In genomic region chr1:167454304-167454928, GRCh38 we compare ENCODE assay signal across 8 cellular contexts.
DNase-seq lines count a peak whose midpoint lies in the region; ATAC-seq and TF ChIP-seq lines count a peak whose summit lies in the region.

No MANE protein-coding gene starts in this region.

- H3K9me3 Mint-ChIP-seq in GM23338 = no peaks in the 10 kb centered on the region

- H3K4me3 ChIP-seq in GM23338 (peak overlapping the region; percentile 89), OCI-LY1 (ENCODE audit: low read depth, low read length, poor library complexity, severe bottlenecking) (peak overlapping the region; percentile 68), osteoblast (ENCODE audit: insufficient read depth, low read length) (peak overlapping the region; percentile 79)
- H3K4me3 ChIP-seq in effector memory CD4-positive, alpha-beta T cell (ENCODE audit: insufficient read depth, low read depth, low read length, poor library complexity, severe bottlenecking) = peak overlapping the region; percentile 66

- no peak overlapping the region for H3K27ac ChIP-seq in GM23338 (ENCODE audit: low read depth)
- H3K27ac ChIP-seq in OCI-LY1 (ENCODE audit: low read depth, low read length, poor library complexity, severe bottlenecking) = no peak overlapping the region
- H3K27ac ChIP-seq in effector memory CD4-positive, alpha-beta T cell (ENCODE audit: insufficient read depth, low read length, poor library complexity, severe bottlenecking) = peak overlapping the region; percentile 99
- H3K27ac ChIP-seq in osteoblast (ENCODE audit: low read depth, low read length) = no peak overlapping the region

- peaks cover 25% of the 10 kb centered on the region for H3K4me1 Mint-ChIP-seq in GM23338

- H3K79me2 ChIP-seq in GM23338 (replicated peaks; ENCODE audit: insufficient read depth) = no peaks in the 10 kb centered on the region
- H3K79me2 ChIP-seq in OCI-LY1 (ENCODE audit: insufficient read depth, low read length) = no peaks in the 10 kb centered on the region
- no peaks in the 10 kb centered on the region for H3K79me2 ChIP-seq in osteoblast (ENCODE audit: insufficient read depth, low read length)

- peak overlapping the region; percentile 70 for H3K4me3 Mint-ChIP-seq in GM23338

- DNase-seq in GM23338 (ENCODE audit: low spot score) (peak; percentile 75), osteoblast (ENCODE audit: insufficient read length, low spot score, missing footprints) (no peak), left colon (no peak), NCI-H146 (lab: John Stamatoyannopoulos, UW) (no peak), OCI-M1 (lab: John Stamatoyannopoulos, UW) (no peak)
- peak in 1 of 3 donors; percentile 16 for DNase-seq in effector memory CD4-positive, alpha-beta T cell
- DNase-seq in central memory CD4-positive, alpha-beta T cell = no peak

- H3K4me1 ChIP-seq in GM23338 (ENCODE audit: insufficient read depth) (peaks cover 10% of the 10 kb centered on the region; the same call in 1 of the 2 replicates), OCI-LY1 (ENCODE audit: insufficient read depth, low read length, severe bottlenecking) (peaks cover 46% of the 10 kb centered on the region), osteoblast (ENCODE audit: insufficient read depth, low read length) (no peaks in the 10 kb centered on the region)
- H3K4me1 ChIP-seq in effector memory CD4-positive, alpha-beta T cell (ENCODE audit: control insufficient read depth, insufficient read depth, low read length, poor library complexity, severe bottlenecking) = peaks cover 58% of the 10 kb centered on the region

- H3F3A ChIP-seq in GM23338 (replicated peaks; ENCODE audit: low read depth) = peaks cover 2% of the 10 kb centered on the region; the same call in 1 of the 2 replicates
- 0 out of 2 replicates have a peak, but pooled peaks cover 7% of the 10 kb centered on the region for H3F3A ChIP-seq in OCI-LY1 (ENCODE audit: insufficient read depth, low read length)

- H3K4me2 ChIP-seq in GM23338 (peak overlapping the region; percentile 96), OCI-LY1 (ENCODE audit: low read length) (peak overlapping the region; percentile 90), osteoblast (ENCODE audit: insufficient read depth, low read length) (peak overlapping the region; percentile 91)

- peaks cover 31% of the 10 kb centered on the region for H3K27me3 Mint-ChIP-seq in GM23338 (ENCODE audit: insufficient read depth, low read depth, poor library complexity)

- intact Hi-C loops in left colon (cut with DNase I, micrococcal nuclease) = loop anchor here in 1 of 2 donors (10.0 kb wide), 1 partner anchor 80 kb away; no protein-coding TSS in a partner anchor

- H3K27ac Mint-ChIP-seq in GM23338 = no peak overlapping the region

- H3K9me3 ChIP-seq in OCI-LY1 (ENCODE audit: low read length) = no peaks in the 10 kb centered on the region
- no peaks in the 10 kb centered on the region for H3K9me3 ChIP-seq in effector memory CD4-positive, alpha-beta T cell (ENCODE audit: control insufficient read depth, low read length)
- H3K9me3 ChIP-seq in osteoblast (ENCODE audit: low read depth, low read length) = no peaks in the 10 kb centered on the region

- TF ChIP-seq CTCF in GM23338 (conservative IDR thresholded peaks at IDR 0.05; ENCODE audit: low read depth in 2 of 2) (no peak), OCI-LY1 (IDR thresholded peaks at IDR 0.05; ENCODE audit: low read length) (no peak), osteoblast (IDR thresholded peaks at IDR 0.05; ENCODE audit: extremely low read depth, low read depth, low read length) (no peak)

- H4K20me1 ChIP-seq in GM23338 (replicated peaks; ENCODE audit: insufficient read depth) (no peaks in the 10 kb centered on the region), OCI-LY1 (ENCODE audit: insufficient read depth, low read length) (no peaks in the 10 kb centered on the region), osteoblast (ENCODE audit: insufficient read depth, low read length) (no peaks in the 10 kb centered on the region)

- H3K9ac ChIP-seq in OCI-LY1 (ENCODE audit: low read length) = peak overlapping the region; percentile 71

- no peaks in the 10 kb centered on the region for H3K36me3 ChIP-seq in GM23338 (ENCODE audit: insufficient read depth)
- no peaks in the 10 kb centered on the region for H3K36me3 ChIP-seq in OCI-LY1 (ENCODE audit: insufficient read depth, low read length)
- peaks cover 4% of the 10 kb centered on the region for H3K36me3 ChIP-seq in effector memory CD4-positive, alpha-beta T cell (ENCODE audit: control insufficient read depth, insufficient read depth, low read length)
- H3K36me3 ChIP-seq in osteoblast (ENCODE audit: insufficient read depth, low read length) = no peaks in the 10 kb centered on the region

- peaks cover 49% of the 10 kb centered on the region for H3K27me3 ChIP-seq in GM23338 (ENCODE audit: insufficient read depth)
- H3K27me3 ChIP-seq in OCI-LY1 (ENCODE audit: insufficient read depth, low read length) = no peaks in the 10 kb centered on the region
- no peaks in the 10 kb centered on the region for H3K27me3 ChIP-seq in effector memory CD4-positive, alpha-beta T cell (replicated peaks; ENCODE audit: control insufficient read depth, insufficient read depth, low read length, poor library complexity, severe bottlenecking)
- H3K27me3 ChIP-seq in osteoblast (ENCODE audit: insufficient read depth, low read length) = no peaks in the 10 kb centered on the region

- H2AFZ ChIP-seq in GM23338 = peak overlapping the region; percentile 99
- no peak overlapping the region for H2AFZ ChIP-seq in OCI-LY1 (ENCODE audit: low read length)
- H2AFZ ChIP-seq in osteoblast (ENCODE audit: low read length) = peak overlapping the region; percentile 85

- ATAC-seq in GM23338 (peak; percentile 4; the same call in 2 of the 3 replicates), left colon (no peak)

- no peaks in the 10 kb centered on the region for H3K9me2 ChIP-seq in GM23338 (ENCODE audit: insufficient read depth)
- no peaks in the 10 kb centered on the region for H3K9me2 ChIP-seq in OCI-LY1 (ENCODE audit: low read depth, low read length)

- no peaks in the 10 kb centered on the region for H3K36me3 Mint-ChIP-seq in GM23338 (ENCODE audit: low read depth)

TF ChIP-seq in GM23338, 12 proteins besides CTCF, POLR2A, EP300 and RAD21 (continues in another document):
- no peak for TF ChIP-seq ZNF114 (CRISPR knock-in tag; IDR thresholded peaks at IDR 0.05)
- no peak for TF ChIP-seq JUNB (IDR thresholded peaks at IDR 0.05; ENCODE audit: unreplicated experiment)
- TF ChIP-seq, protein P1, sequence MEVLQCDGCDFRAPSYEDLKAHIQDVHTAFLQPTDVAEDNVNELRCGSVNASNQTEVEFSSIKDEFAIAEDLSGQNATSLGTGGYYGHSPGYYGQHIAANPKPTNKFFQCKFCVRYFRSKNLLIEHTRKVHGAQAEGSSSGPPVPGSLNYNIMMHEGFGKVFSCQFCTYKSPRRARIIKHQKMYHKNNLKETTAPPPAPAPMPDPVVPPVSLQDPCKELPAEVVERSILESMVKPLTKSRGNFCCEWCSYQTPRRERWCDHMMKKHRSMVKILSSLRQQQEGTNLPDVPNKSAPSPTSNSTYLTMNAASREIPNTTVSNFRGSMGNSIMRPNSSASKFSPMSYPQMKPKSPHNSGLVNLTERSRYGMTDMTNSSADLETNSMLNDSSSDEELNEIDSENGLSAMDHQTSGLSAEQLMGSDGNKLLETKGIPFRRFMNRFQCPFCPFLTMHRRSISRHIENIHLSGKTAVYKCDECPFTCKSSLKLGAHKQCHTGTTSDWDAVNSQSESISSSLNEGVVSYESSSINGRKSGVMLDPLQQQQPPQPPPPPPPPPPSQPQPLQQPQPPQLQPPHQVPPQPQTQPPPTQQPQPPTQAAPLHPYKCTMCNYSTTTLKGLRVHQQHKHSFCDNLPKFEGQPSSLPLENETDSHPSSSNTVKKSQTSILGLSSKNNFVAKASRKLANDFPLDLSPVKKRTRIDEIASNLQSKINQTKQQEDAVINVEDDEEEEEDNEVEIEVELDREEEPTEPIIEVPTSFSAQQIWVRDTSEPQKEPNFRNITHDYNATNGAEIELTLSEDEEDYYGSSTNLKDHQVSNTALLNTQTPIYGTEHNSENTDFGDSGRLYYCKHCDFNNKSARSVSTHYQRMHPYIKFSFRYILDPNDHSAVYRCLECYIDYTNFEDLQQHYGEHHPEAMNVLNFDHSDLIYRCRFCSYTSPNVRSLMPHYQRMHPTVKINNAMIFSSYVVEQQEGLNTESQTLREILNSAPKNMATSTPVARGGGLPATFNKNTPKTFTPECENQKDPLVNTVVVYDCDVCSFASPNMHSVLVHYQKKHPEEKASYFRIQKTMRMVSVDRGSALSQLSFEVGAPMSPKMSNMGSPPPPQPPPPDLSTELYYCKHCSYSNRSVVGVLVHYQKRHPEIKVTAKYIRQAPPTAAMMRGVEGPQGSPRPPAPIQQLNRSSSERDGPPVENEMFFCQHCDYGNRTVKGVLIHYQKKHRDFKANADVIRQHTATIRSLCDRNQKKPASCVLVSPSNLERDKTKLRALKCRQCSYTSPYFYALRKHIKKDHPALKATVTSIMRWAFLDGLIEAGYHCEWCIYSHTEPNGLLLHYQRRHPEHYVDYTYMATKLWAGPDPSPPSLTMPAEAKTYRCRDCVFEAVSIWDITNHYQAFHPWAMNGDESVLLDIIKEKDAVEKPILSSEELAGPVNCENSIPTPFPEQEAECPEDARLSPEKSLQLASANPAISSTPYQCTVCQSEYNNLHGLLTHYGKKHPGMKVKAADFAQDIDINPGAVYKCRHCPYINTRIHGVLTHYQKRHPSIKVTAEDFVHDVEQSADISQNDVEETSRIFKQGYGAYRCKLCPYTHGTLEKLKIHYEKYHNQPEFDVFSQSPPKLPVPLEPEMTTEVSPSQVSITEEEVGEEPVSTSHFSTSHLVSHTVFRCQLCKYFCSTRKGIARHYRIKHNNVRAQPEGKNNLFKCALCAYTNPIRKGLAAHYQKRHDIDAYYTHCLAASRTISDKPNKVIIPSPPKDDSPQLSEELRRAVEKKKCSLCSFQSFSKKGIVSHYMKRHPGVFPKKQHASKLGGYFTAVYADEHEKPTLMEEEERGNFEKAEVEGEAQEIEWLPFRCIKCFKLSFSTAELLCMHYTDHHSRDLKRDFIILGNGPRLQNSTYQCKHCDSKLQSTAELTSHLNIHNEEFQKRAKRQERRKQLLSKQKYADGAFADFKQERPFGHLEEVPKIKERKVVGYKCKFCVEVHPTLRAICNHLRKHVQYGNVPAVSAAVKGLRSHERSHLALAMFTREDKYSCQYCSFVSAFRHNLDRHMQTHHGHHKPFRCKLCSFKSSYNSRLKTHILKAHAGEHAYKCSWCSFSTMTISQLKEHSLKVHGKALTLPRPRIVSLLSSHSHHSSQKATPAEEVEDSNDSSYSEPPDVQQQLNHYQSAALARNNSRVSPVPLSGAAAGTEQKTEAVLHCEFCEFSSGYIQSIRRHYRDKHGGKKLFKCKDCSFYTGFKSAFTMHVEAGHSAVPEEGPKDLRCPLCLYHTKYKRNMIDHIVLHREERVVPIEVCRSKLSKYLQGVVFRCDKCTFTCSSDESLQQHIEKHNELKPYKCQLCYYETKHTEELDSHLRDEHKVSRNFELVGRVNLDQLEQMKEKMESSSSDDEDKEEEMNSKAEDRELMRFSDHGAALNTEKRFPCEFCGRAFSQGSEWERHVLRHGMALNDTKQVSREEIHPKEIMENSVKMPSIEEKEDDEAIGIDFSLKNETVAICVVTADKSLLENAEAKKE (CRISPR knock-in tag; IDR thresholded peaks at IDR 0.05) = no peak
- no peak for TF ChIP-seq EZH2phosphoT487 (IDR thresholded peaks at IDR 0.05; ENCODE audit: unreplicated experiment)
